Comparison of ENCODE assay signal across 15 cellular contexts in genomic region chr11:68053117-68053516, GRCh38. TPM values are rescaled to one million over a fixed set of nuclear protein-coding genes. Genes with fewer than 3 reads are reported as not detected.
DNase-seq lines count a peak whose midpoint lies in the region; FAIRE-seq and TF ChIP-seq lines count a peak whose summit lies in the region.
"Had no signal": no experiment of that assay in that cellular context is flagged by ENCODE, and none has a peak within 500 bp of the region (broad histone marks: within the 10 kb centered on the region; RNA-seq: fewer than 3 reads in every experiment).

No MANE protein-coding gene starts in this region.

- H3K27me3 ChIP-seq in endodermal cell (ENCODE audit: control insufficient read depth, insufficient read depth, low read length, poor library complexity, severe bottlenecking), result no peaks in the 10 kb centered on the region
- no peaks in the 10 kb centered on the region for H3K27me3 ChIP-seq in neutrophil
- H3K27me3 ChIP-seq in small intestine (ENCODE audit: control insufficient read depth in 2 of 2, insufficient read depth in 2 of 2, low read length in 2 of 2), result no peaks in the 10 kb centered on the region
- H3K27me3 ChIP-seq: tibial artery had no signal

- H3K4me3 Mint-ChIP-seq in activated T-cell treated with anti-CD3 and anti-CD28 coated beads, Interleukin-2, amount 50 U/mL, for 24 hours, result no peak overlapping the region
- H3K4me3 Mint-ChIP-seq in endodermal cell, result no peak overlapping the region
- H3K4me3 Mint-ChIP-seq: activated naive CD8-positive, alpha-beta T cell treated with anti-CD3 and anti-CD28 coated beads for 36 hours had no signal

- H3K27ac ChIP-seq in endodermal cell (ENCODE audit: low read depth, low read length) (no peak overlapping the region), neutrophil (peak overlapping the region; percentile 56), small intestine (ENCODE audit: low read depth in 1 of 2, low read length in 1 of 2) (no peak overlapping the region)
- H3K27ac ChIP-seq: tibial artery had no signal

- TF ChIP-seq CTCF in endodermal cell (conservative IDR thresholded peaks at IDR 0.05) (no peak), neutrophil (IDR thresholded peaks at IDR 0.05) (no peak)

- H3K9ac ChIP-seq in endodermal cell (ENCODE audit: extremely low read depth, low read length, poor library complexity, severe bottlenecking), result no peak overlapping the region

- peaks cover 3% of the 10 kb centered on the region for H3K4me1 Mint-ChIP-seq in activated T-cell treated with anti-CD3 and anti-CD28 coated beads, Interleukin-2, amount 50 U/mL, for 24 hours (ENCODE audit: low read depth)
- peaks cover 6% of the 10 kb centered on the region for H3K4me1 Mint-ChIP-seq in endodermal cell
- H3K4me1 Mint-ChIP-seq: activated naive CD8-positive, alpha-beta T cell treated with anti-CD3 and anti-CD28 coated beads for 36 hours had no signal

- DNase-seq in activated T-cell treated with anti-CD3 and anti-CD28 coated beads, Interleukin-2, amount 50 U/mL, for 24 hours, result no peak
- DNase-seq in activated T-cell treated with anti-CD3 and anti-CD28 coated beads, Interleukin-2, amount 50 U/mL, for 48 hours, result no peak
- DNase-seq in HuH-7 (ENCODE audit: low spot score), result peak; percentile 61
- peak; percentile 59 for DNase-seq in endodermal cell
- no peak for DNase-seq in small intestine
- DNase-seq in urothelium cell line (ENCODE audit: low spot score), result no peak
- DNase-seq in NCI-H526 (lab: John Stamatoyannopoulos, UW), result no peak
- DNase-seq: ACHN; activated naive CD8-positive, alpha-beta T cell treated with anti-CD3 and anti-CD28 coated beads for 36 hours; cortex of kidney; NCI-H2029; SHP77 treated with DMSO at 0.1 percent for 48 hours; T-helper 9 cell; tibial artery had no signal

- H3K27ac Mint-ChIP-seq in activated T-cell treated with anti-CD3 and anti-CD28 coated beads, Interleukin-2, amount 50 U/mL, for 24 hours, result peak overlapping the region; percentile 44
- H3K27ac Mint-ChIP-seq in endodermal cell, result no peak overlapping the region
- H3K27ac Mint-ChIP-seq: activated naive CD8-positive, alpha-beta T cell treated with anti-CD3 and anti-CD28 coated beads for 36 hours had no signal

- no peaks in the 10 kb centered on the region for H3K4me1 ChIP-seq in endodermal cell (ENCODE audit: control insufficient read depth, insufficient read depth, low read length)
- H3K4me1 ChIP-seq in neutrophil (ENCODE audit: control insufficient read depth in 1 of 2, insufficient read depth in 1 of 2, low read depth in 1 of 2, low read length in 1 of 2), result no peaks in the 10 kb centered on the region
- no peaks in the 10 kb centered on the region for H3K4me1 ChIP-seq in small intestine (ENCODE audit: control insufficient read depth in 2 of 2, insufficient read depth in 1 of 2, low read depth in 1 of 2, low read length in 1 of 2)
- H3K4me1 ChIP-seq: tibial artery had no signal

- H3K9me3 ChIP-seq in endodermal cell (ENCODE audit: control insufficient read depth, low read length) (no peaks in the 10 kb centered on the region), neutrophil (no peaks in the 10 kb centered on the region), small intestine (ENCODE audit: control insufficient read depth, low read depth) (no peaks in the 10 kb centered on the region)
- H3K9me3 ChIP-seq: tibial artery had no signal

- no peak for FAIRE-seq in small intestine (lab: Jason Lieb, UNC)
- no peak for FAIRE-seq in urothelium cell line (lab: Jason Lieb, UNC)

- no peak overlapping the region for H3K4me3 ChIP-seq in endodermal cell (ENCODE audit: low read length)
- H3K4me3 ChIP-seq in neutrophil (ENCODE audit: low read depth in 1 of 2, low read length in 1 of 2), result no peak overlapping the region
- no peak overlapping the region for H3K4me3 ChIP-seq in small intestine (ENCODE audit: low read depth in 1 of 2, low read length in 2 of 2)
- H3K4me3 ChIP-seq: tibial artery had no signal

- H3K36me3 ChIP-seq in endodermal cell (ENCODE audit: control insufficient read depth, insufficient read depth, low read length) (peaks cover 7% of the 10 kb centered on the region), neutrophil (peaks cover 73% of the 10 kb centered on the region), small intestine (ENCODE audit: control insufficient read depth in 2 of 2, insufficient read depth in 2 of 2, low read length in 2 of 2) (peaks cover 8 to 20% of the 10 kb centered on the region in 2 donors)

- WGBS in endodermal cell (ENCODE audit: insufficient coverage in 1 of 2, insufficient read length in 1 of 2), 2 experiments, result 88 to 90% methylated on average over 9 of the region's 9 CpGs
- WGBS in small intestine, 3 donors, result 79 to 87% (median 81%) methylated on average over 9 of the region's 9 CpGs

- H3K36me3 Mint-ChIP-seq in activated T-cell treated with anti-CD3 and anti-CD28 coated beads, Interleukin-2, amount 50 U/mL, for 24 hours (ENCODE audit: low read depth), result peaks cover 49% of the 10 kb centered on the region
- peaks cover 22% of the 10 kb centered on the region for H3K36me3 Mint-ChIP-seq in endodermal cell (ENCODE audit: low read depth)
- H3K36me3 Mint-ChIP-seq: activated naive CD8-positive, alpha-beta T cell treated with anti-CD3 and anti-CD28 coated beads for 36 hours had no signal

- no peaks in the 10 kb centered on the region for H3K9me3 Mint-ChIP-seq in activated T-cell treated with anti-CD3 and anti-CD28 coated beads, Interleukin-2, amount 50 U/mL, for 24 hours
- H3K9me3 Mint-ChIP-seq in endodermal cell, result no peaks in the 10 kb centered on the region
- H3K9me3 Mint-ChIP-seq: activated naive CD8-positive, alpha-beta T cell treated with anti-CD3 and anti-CD28 coated beads for 36 hours had no signal

- no peaks in the 10 kb centered on the region for H3K27me3 Mint-ChIP-seq in activated T-cell treated with anti-CD3 and anti-CD28 coated beads, Interleukin-2, amount 50 U/mL, for 24 hours
- H3K27me3 Mint-ChIP-seq in endodermal cell (ENCODE audit: insufficient read depth), result no peaks in the 10 kb centered on the region
- H3K27me3 Mint-ChIP-seq: activated naive CD8-positive, alpha-beta T cell treated with anti-CD3 and anti-CD28 coated beads for 36 hours had no signal

RNA-seq across cellular contexts. Expression of gene TCIRG1, which starts 14.3 kb away (rescaled TPM):
- total RNA-seq in endodermal cell, result 10 to 100 TPM; 61.6 to 70.4 TPM
- polyA plus RNA-seq in endodermal cell (2013, experiment 1 of 2), result 19.0 TPM
- 18.5 TPM for polyA plus RNA-seq in endodermal cell (2013, experiment 2 of 2)
- 100 to 1,000 TPM; 205 to 437 (median 365) TPM for polyA plus RNA-seq in small intestine

RNA-seq across cellular contexts. Expression of gene NDUFS8, which starts 22.6 kb away (rescaled TPM):
- total RNA-seq in endodermal cell, result 100 to 1,000 TPM; 150 to 168 TPM
- 151 TPM for polyA plus RNA-seq in endodermal cell (2013, experiment 1 of 2)
- 145 TPM for polyA plus RNA-seq in endodermal cell (2013, experiment 2 of 2)
- polyA plus RNA-seq in small intestine, result 100 to 1,000 TPM; 203 to 290 (median 204) TPM

RNA-seq across cellular contexts. Expression of gene ALDH3B1, which starts 43.0 kb away (rescaled TPM):
- total RNA-seq in endodermal cell, result under 1 TPM in 1 of 2 donors, not detected in 1; 0.11 TPM
- polyA plus RNA-seq in endodermal cell (2013, experiment 1 of 2), result 0.64 TPM
- polyA plus RNA-seq in endodermal cell (2013, experiment 2 of 2), result 0.41 TPM
- polyA plus RNA-seq in small intestine, result 10 to 100 TPM; 14.4 to 25.1 (median 18.1) TPM
- total RNA-seq: activated naive CD8-positive, alpha-beta T cell treated with anti-CD3 and anti-CD28 coated beads for 36 hours had no signal

RNA-seq across cellular contexts. Expression of gene UNC93B1, which starts 49.2 kb away (rescaled TPM):
- total RNA-seq in endodermal cell, result 10 to 100 TPM; 27.1 to 32.0 TPM
- polyA plus RNA-seq in endodermal cell (2013, experiment 1 of 2), result 13.6 TPM
- polyA plus RNA-seq in endodermal cell (2013, experiment 2 of 2), result 10.8 TPM
- 10 to 100 TPM; 37.9 to 82.1 (median 45.0) TPM for polyA plus RNA-seq in small intestine

Comparison
In these comparisons a context has a peak if more than half of its experiments do, and no peak if none do; other contexts are left out.
1. DNase-seq: peak in HuH-7 (single experiment) and endodermal cell (single experiment); none in activated T-cell treated with anti-CD3 and anti-CD28 coated beads, Interleukin-2, amount 50 U/mL, for 24 hours (single experiment), activated T-cell treated with anti-CD3 and anti-CD28 coated beads, Interleukin-2, amount 50 U/mL, for 48 hours (0 of 2), small intestine (single experiment), urothelium cell line (single experiment) and NCI-H526 (0 of 2).